In genomic region chr2:215401896-215402379, GRCh38 we compare ENCODE assay signal across 12 cellular contexts. TPM values are rescaled to one million over a fixed set of nuclear protein-coding genes. Genes with fewer than 3 reads are reported as not detected.
DNase-seq lines count a peak whose midpoint lies in the region; ATAC-seq, FAIRE-seq and TF ChIP-seq lines count a peak whose summit lies in the region.
"Had no signal": no experiment of that assay in that cellular context is flagged by ENCODE, and none has a peak within 500 bp of the region (broad histone marks: within the 10 kb centered on the region; RNA-seq: fewer than 3 reads in every experiment).

No MANE protein-coding gene starts in this region.

- DNase-seq in GM04503 (ENCODE audit: low read depth) (peak; percentile 83), RCC 7860 (ENCODE audit: low spot score) (peak; percentile 74), fibroblast of lung (ENCODE audit: low read depth in 2 of 2) (peak; percentile 97 to 98), smooth muscle cell (lab: John Stamatoyannopoulos, UW; ENCODE audit: unreplicated experiment) (no peak), activated gamma-delta T cell treated with Interleukin-2 at 50 U/mL for 16 hours (no peak), posterior cingulate gyrus (no peak)
- DNase-seq: activated CD4-positive, alpha-beta T cell treated with anti-CD3 and anti-CD28 coated beads, Interleukin-2, amount 50 U/mL, for 4 hours; activated naive CD4-positive, alpha-beta T cell treated with anti-CD3 and anti-CD28 coated beads, Interleukin-2, amount 50 U/mL, for 16 hours; dorsolateral prefrontal cortex; MM.1S; NCI-H524 had no signal

- H3K79me2 ChIP-seq in fibroblast of lung (ENCODE audit: control insufficient read depth, insufficient read depth, low read length) (peaks cover 11% of the 10 kb centered on the region), smooth muscle cell (ENCODE audit: low read depth) (peaks cover 9% of the 10 kb centered on the region)

- TF ChIP-seq CTCF in fibroblast of lung (conservative IDR thresholded peaks at IDR 0.05 in 1 of 2, IDR thresholded peaks at IDR 0.05 in 1 of 2; ENCODE audit: low read depth in 1 of 2, low read length in 2 of 2) (no peak), smooth muscle cell (IDR thresholded peaks at IDR 0.05; ENCODE audit: borderline replicate concordance, insufficient read depth, poor library complexity, severe bottlenecking) (no peak)

- H3K4me3 ChIP-seq in fibroblast of lung (replicated peaks in 1 of 4; ENCODE audit: control extremely low read depth in 1 of 4, insufficient read depth in 1 of 4, low read depth in 3 of 4, low read length in 4 of 4): no peak overlapping the region
- no peak overlapping the region for H3K4me3 ChIP-seq in smooth muscle cell
- H3K4me3 ChIP-seq: dorsolateral prefrontal cortex had no signal

- H3F3A ChIP-seq in smooth muscle cell (ENCODE audit: low read depth): peaks cover 91% of the 10 kb centered on the region

- H3K4me2 ChIP-seq in fibroblast of lung (ENCODE audit: extremely low read depth, insufficient read depth, low read length) (no peak overlapping the region), smooth muscle cell (no peak overlapping the region)

- H3K27ac ChIP-seq in fibroblast of lung (ENCODE audit: insufficient read depth, low read length): peak overlapping the region; percentile 44
- peak overlapping the region; percentile 86 for H3K27ac ChIP-seq in smooth muscle cell (ENCODE audit: low read depth)
- H3K27ac ChIP-seq: dorsolateral prefrontal cortex had no signal

- H4K20me1 ChIP-seq in fibroblast of lung (ENCODE audit: control insufficient read depth, extremely low read depth, insufficient read depth, low read length) (peaks cover 2% of the 10 kb centered on the region), smooth muscle cell (ENCODE audit: low read depth) (peaks cover 100% of the 10 kb centered on the region)

- FAIRE-seq in RCC 7860 (lab: Jason Lieb, UNC): peak; percentile 97

- no peak overlapping the region for H2AFZ ChIP-seq in fibroblast of lung (ENCODE audit: low read length)
- H2AFZ ChIP-seq in smooth muscle cell (ENCODE audit: low read depth): no peak overlapping the region

- 54% methylated on average over 3 of the region's 3 CpGs for WGBS in smooth muscle cell (ENCODE audit: low lambda C conversion rate)

- peaks cover 18% of the 10 kb centered on the region for H3K4me1 ChIP-seq in fibroblast of lung (ENCODE audit: control insufficient read depth, extremely low read depth, insufficient read depth, low read length)
- H3K4me1 ChIP-seq in smooth muscle cell (ENCODE audit: low read depth): no peaks in the 10 kb centered on the region

- intact Hi-C loops in posterior cingulate gyrus (cut with DNase I): no loop called here

- H3K27me3 ChIP-seq in fibroblast of lung (ENCODE audit: control insufficient read depth, insufficient read depth, low read length) (no peaks in the 10 kb centered on the region), smooth muscle cell (ENCODE audit: low read depth) (no peaks in the 10 kb centered on the region)
- H3K27me3 ChIP-seq: dorsolateral prefrontal cortex had no signal

- ATAC-seq in HG03097 (IDR thresholded peaks at IDR 0.05; ENCODE audit: low FRiP score, unreplicated experiment): no peak

- no peaks in the 10 kb centered on the region for H3K9me3 ChIP-seq in fibroblast of lung (ENCODE audit: control insufficient read depth, insufficient read depth, low read depth, low read length)
- no peaks in the 10 kb centered on the region for H3K9me3 ChIP-seq in smooth muscle cell (replicated peaks; ENCODE audit: low read depth)

- no peak overlapping the region for H3K9ac ChIP-seq in fibroblast of lung (ENCODE audit: insufficient read depth, low read length)
- H3K9ac ChIP-seq in smooth muscle cell (ENCODE audit: low read depth): no peak overlapping the region

- peaks cover 18% of the 10 kb centered on the region for H3K36me3 ChIP-seq in fibroblast of lung (ENCODE audit: control insufficient read depth, insufficient read depth, low read length)
- H3K36me3 ChIP-seq in smooth muscle cell (ENCODE audit: low read depth): peaks cover 84% of the 10 kb centered on the region

RNA-seq across cellular contexts. Expression of gene FN1, which starts 33.9 kb away (rescaled TPM):
- total RNA-seq in fibroblast of lung (3,444 and 5,906 TPM in 2 replicates), smooth muscle cell (21,173 and 21,295 TPM in 2 replicates)
- polyA plus RNA-seq in fibroblast of lung (3,495 and 3,629 TPM in 2 replicates), smooth muscle cell (8,934 and 10,917 TPM in 2 replicates)
- 3,058 and 3,832 TPM in 2 replicates for polyA plus RNA-seq in fibroblast of lung (2012)
- polyA minus RNA-seq in fibroblast of lung (ENCODE audit: low replicate concordance): 4,954 and 5,215 TPM in 2 replicates

Comparison
In these comparisons a context has a peak if more than half of its experiments do, and no peak if none do; other contexts are left out.
1. DNase-seq: peak in GM04503 (single experiment), RCC 7860 (single experiment) and fibroblast of lung (2 of 2); none in smooth muscle cell (single experiment), activated gamma-delta T cell treated with Interleukin-2 at 50 U/mL for 16 hours (single experiment) and posterior cingulate gyrus (0 of 10).